ENCODE assay signal across 19 cellular contexts in the genomic region with DNA sequence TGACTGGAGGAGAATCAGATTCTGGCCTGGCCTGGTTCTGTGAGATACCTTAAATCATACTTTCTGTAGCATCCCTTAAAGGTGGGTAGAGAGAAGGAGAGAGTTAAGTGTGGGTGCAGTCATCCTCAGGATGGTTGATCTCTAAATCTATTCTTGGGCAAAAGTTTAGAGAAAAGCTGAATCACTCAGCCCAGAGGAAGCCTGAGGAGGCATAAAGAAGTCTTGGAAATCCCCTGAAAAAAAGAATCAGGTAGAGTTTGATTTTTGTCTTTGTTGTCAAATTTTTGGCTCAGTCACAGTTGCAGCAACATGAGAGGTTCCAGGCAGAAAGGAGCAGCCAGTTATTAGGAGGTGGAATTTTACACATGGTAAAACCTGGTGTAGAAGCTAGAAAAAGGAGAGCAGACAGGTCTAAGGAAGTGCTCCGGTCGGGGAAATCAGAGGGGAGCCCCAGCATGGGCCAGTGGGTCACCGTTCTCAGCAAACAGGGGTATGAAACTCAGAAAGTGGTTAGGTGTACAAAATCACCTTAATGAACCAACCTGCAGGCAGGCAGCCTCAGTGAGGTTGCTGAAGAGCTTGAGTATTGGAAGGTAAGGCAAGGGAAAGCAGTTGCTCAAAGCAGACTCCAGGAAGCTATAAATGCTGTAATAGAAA.
DNase-seq lines count a peak whose midpoint lies in the region; ATAC-seq and TF ChIP-seq lines count a peak whose summit lies in the region.
"Had no signal": no experiment of that assay in that cellular context is flagged by ENCODE, and none has a peak within 500 bp of the region (broad histone marks: within the 10 kb centered on the region; RNA-seq: fewer than 3 reads in every experiment).

No MANE protein-coding gene starts in this region.

- intact Hi-C loops in gastrocnemius medialis (cut with DNase I; ENCODE audit: low total_unique reads): loop anchor here (5.0 kb wide), 2 partner anchors 151 to 296 kb away; no protein-coding TSS in a partner anchor
- intact Hi-C loops in PC-9 (cut with micrococcal nuclease; ENCODE audit: unreplicated experiment): no loop called here

- H3K4me3 Mint-ChIP-seq in osteocyte (ENCODE audit: unreplicated experiment): no peak overlapping the region
- H3K4me3 Mint-ChIP-seq: CD4-positive, alpha-beta T cell; neural crest cell had no signal

- H3K9me3 Mint-ChIP-seq in osteocyte (ENCODE audit: unreplicated experiment): no peaks in the 10 kb centered on the region
- H3K9me3 Mint-ChIP-seq: CD4-positive, alpha-beta T cell; neural crest cell had no signal

- H3K9me3 ChIP-seq in adipocyte (ENCODE audit: control insufficient read depth, low read length) (no peaks in the 10 kb centered on the region), gastrocnemius medialis (no peaks in the 10 kb centered on the region), PC-9 (ENCODE audit: insufficient read depth, low read depth) (no peaks in the 10 kb centered on the region)
- H3K9me3 ChIP-seq: SK-N-SH had no signal

- H2AFZ ChIP-seq in PC-9: no peak overlapping the region

- ATAC-seq in GM18868 (IDR thresholded peaks at IDR 0.05; ENCODE audit: unreplicated experiment): peak; percentile 72
- ATAC-seq in gastrocnemius medialis: peak in 1 of 2 donors; percentile 18
- ATAC-seq: HCT116 had no signal

- H3K27me3 Mint-ChIP-seq in osteocyte (ENCODE audit: unreplicated experiment): no peaks in the 10 kb centered on the region
- H3K27me3 Mint-ChIP-seq: CD4-positive, alpha-beta T cell had no signal

- H3K4me1 ChIP-seq in adipocyte (ENCODE audit: control insufficient read depth, insufficient read depth, low read length) (peaks cover 24% of the 10 kb centered on the region), gastrocnemius medialis (peaks cover 7 to 16% of the 10 kb centered on the region in 2 donors), PC-9 (replicated peaks; ENCODE audit: insufficient read depth) (no peaks in the 10 kb centered on the region)

- H3F3A ChIP-seq in PC-9 (ENCODE audit: insufficient read depth, low read depth): no peaks in the 10 kb centered on the region

- H3K27ac ChIP-seq in gastrocnemius medialis (peak overlapping the region; percentile 79 to 86 (median 82)), PC-9 (no peak overlapping the region)

- no peak for TF ChIP-seq CTCF in fibroblast of the aortic adventitia (IDR thresholded peaks at IDR 0.05; ENCODE audit: insufficient read depth, low read length)
- TF ChIP-seq CTCF in gastrocnemius medialis (IDR thresholded peaks at IDR 0.05 in 4 of 5, conservative IDR thresholded peaks at IDR 0.05 in 1 of 5): no peak
- TF ChIP-seq CTCF in osteocyte (IDR thresholded peaks at IDR 0.05): no peak
- TF ChIP-seq CTCF in PC-9 (conservative IDR thresholded peaks at IDR 0.05): no peak

- CTCF ChIA-PET in PC-9 (lab: Charles Lee): no interaction called here

- H3K36me3 Mint-ChIP-seq in osteocyte (ENCODE audit: unreplicated experiment): no peaks in the 10 kb centered on the region

- H3K9ac ChIP-seq in adipocyte (ENCODE audit: low read length): peak overlapping the region; percentile 68
- H3K9ac ChIP-seq: SK-N-SH had no signal

- peak in 1 of 2 donors; percentile 42 for TF ChIP-seq POLR2A in gastrocnemius medialis (IDR thresholded peaks at IDR 0.05)

- no peaks in the 10 kb centered on the region for H3K36me3 ChIP-seq in adipocyte (ENCODE audit: control insufficient read depth, insufficient read depth, low read length, severe bottlenecking)
- no peaks in the 10 kb centered on the region for H3K36me3 ChIP-seq in gastrocnemius medialis
- H3K36me3 ChIP-seq in PC-9 (ENCODE audit: low read depth): no peaks in the 10 kb centered on the region

- no peak overlapping the region for H3K27ac Mint-ChIP-seq in osteocyte (ENCODE audit: unreplicated experiment)
- H3K27ac Mint-ChIP-seq: CD4-positive, alpha-beta T cell had no signal

- POLR2A ChIA-PET in PC-9 (lab: Charles Lee; ENCODE audit: unreplicated experiment): no interaction called here

- H3K9me2 ChIP-seq in PC-9 (ENCODE audit: insufficient read depth): no peaks in the 10 kb centered on the region
- H3K9me2 ChIP-seq: SK-N-SH had no signal

- no peaks in the 10 kb centered on the region for H3K79me2 ChIP-seq in PC-9 (ENCODE audit: low read depth)

- in situ Hi-C loops in gastrocnemius medialis (cut with MboI; ENCODE audit: low sequenced_read_pairs in 4 of 4): no loop called here

- H3K27me3 ChIP-seq in adipocyte (replicated peaks; ENCODE audit: control insufficient read depth, insufficient read depth, low read length): no peaks in the 10 kb centered on the region
- no peaks in the 10 kb centered on the region for H3K27me3 ChIP-seq in gastrocnemius medialis
- H3K27me3 ChIP-seq in PC-9 (ENCODE audit: insufficient read depth, low read depth): no peaks in the 10 kb centered on the region

- H3K4me3 ChIP-seq in adipocyte (ENCODE audit: low read length) (peak overlapping the region; percentile 17), fibroblast of the aortic adventitia (ENCODE audit: low read depth, low read length) (no peak overlapping the region), gastrocnemius medialis (peak overlapping the region in 1 of 4 donors; percentile 18), PC-9 (no peak overlapping the region)

- no peaks in the 10 kb centered on the region for H3K4me1 Mint-ChIP-seq in osteocyte (ENCODE audit: unreplicated experiment)
- H3K4me1 Mint-ChIP-seq: neural crest cell had no signal

- no TSS peak for BruUV-seq in PC-9 (replicated peaks; lab: Mats Ljungman, UMichigan)

- H4K20me1 ChIP-seq in PC-9 (ENCODE audit: insufficient read depth): no peaks in the 10 kb centered on the region

- no peak overlapping the region for H3K4me2 ChIP-seq in PC-9
- H3K4me2 ChIP-seq: SK-N-SH had no signal

- DNase-seq in adipocyte (ENCODE audit: low read depth) (no peak), fibroblast of the aortic adventitia (ENCODE audit: low read depth) (peak; percentile 39), gastrocnemius medialis (no peak), osteocyte (ENCODE audit: extremely low spot score, unreplicated experiment) (no peak), NCI-H187 treated with DMSO at 0.1 percent for 48 hours (lab: John Stamatoyannopoulos, UW) (no peak), PC-9 (no peak), NCI-H82 (lab: John Stamatoyannopoulos, UW) (no peak)
- DNase-seq: CD4-positive, alpha-beta T cell; central memory CD4-positive, alpha-beta T cell; DMS53; effector CD4-positive, alpha-beta T cell; Kasumi-1; NCI-H1417 treated with DMSO at 0.1 percent for 48 hours; SK-N-SH; stimulated activated naive CD4-positive, alpha-beta T cell treated with Interleukin-2 at 50 U/mL for 16 hours; T-helper 9 cell had no signal
